22 cellular contexts compared by ENCODE assay signal in the genomic region with DNA sequence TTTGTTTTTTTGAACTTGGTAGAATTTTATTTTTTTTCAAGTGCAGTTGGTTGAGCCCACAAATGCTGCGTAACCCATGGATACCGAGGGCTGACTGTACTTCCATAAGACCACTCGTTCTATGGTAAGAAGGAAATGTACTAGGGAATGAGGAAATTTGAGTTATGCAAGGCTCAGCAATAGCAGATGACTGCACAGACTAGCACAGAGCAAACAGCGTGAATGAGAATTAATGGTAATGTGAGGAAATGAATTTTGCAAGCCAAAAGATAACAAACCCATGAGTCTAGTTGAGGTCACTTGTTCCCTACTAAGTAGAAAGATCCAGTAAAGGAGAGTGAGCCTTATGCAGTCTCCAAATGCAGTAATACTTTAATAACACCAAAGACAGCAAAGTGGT. TPM values are rescaled to one million over a fixed set of nuclear protein-coding genes. Genes with fewer than 3 reads are reported as not detected.
DNase-seq lines count a peak whose midpoint lies in the region; ATAC-seq and TF ChIP-seq lines count a peak whose summit lies in the region.
"Had no signal": no experiment of that assay in that cellular context is flagged by ENCODE, and none has a peak within 500 bp of the region (broad histone marks: within the 10 kb centered on the region; RNA-seq: fewer than 3 reads in every experiment).

No MANE protein-coding gene starts in this region.

- no peaks in the 10 kb centered on the region for H3K4me1 ChIP-seq in upper lobe of right lung
- H3K4me1 ChIP-seq: A549 had no signal

- intact Hi-C loops in upper lobe of right lung (cut with DNase I) = no loop called here

- no peaks in the 10 kb centered on the region for H3K27me3 ChIP-seq in upper lobe of right lung

- no peak for TF ChIP-seq CTCF in upper lobe of right lung (IDR thresholded peaks at IDR 0.05)

- no peak overlapping the region for H3K4me3 ChIP-seq in upper lobe of right lung
- H3K4me3 ChIP-seq: A549, GM23338 had no signal

- H3K27ac ChIP-seq in upper lobe of right lung = no peak overlapping the region
- H3K27ac ChIP-seq: A549 had no signal

- no peaks in the 10 kb centered on the region for H3K9me3 ChIP-seq in upper lobe of right lung
- H3K9me3 ChIP-seq: A549 had no signal

- DNase-seq in SKM-1 treated with dmso at 0.1 percent for 144 hours (lab: John Stamatoyannopoulos, UW; ENCODE audit: unreplicated experiment) = peak; percentile 1
- DNase-seq in SKM-1 (lab: John Stamatoyannopoulos, UW; ENCODE audit: unreplicated experiment) = no peak
- DNase-seq in amniotic epithelial cell (ENCODE audit: low read depth) = peak; percentile 84
- no peak for DNase-seq in upper lobe of right lung
- no peak for DNase-seq in SHP77 treated with DMSO at 0.1 percent for 48 hours (lab: John Stamatoyannopoulos, UW)
- DNase-seq: 8988T; ACHN; AML-193; C1 segment of cervical spinal cord; Calu3; CD4-positive, alpha-beta memory T cell; COR-L47; DMS53; DMS79 treated with DMSO at 0.1 percent for 48 hours; GF-D8; H9 had no signal

- no peaks in the 10 kb centered on the region for H3K36me3 ChIP-seq in upper lobe of right lung

- ATAC-seq in upper lobe of right lung (peak; percentile 62), GM21576 (IDR thresholded peaks at IDR 0.05; ENCODE audit: unreplicated experiment) (no peak)
- ATAC-seq: A549, GM23338, HCT116 had no signal

RNA-seq across cellular contexts. Expression of a gene that starts 17.4 kb away (rescaled TPM):
- total RNA-seq in upper lobe of right lung = 10.4 TPM

RNA-seq across cellular contexts. Expression of a gene that starts 50.3 kb away (rescaled TPM):
- not detected for total RNA-seq in upper lobe of right lung
- total RNA-seq: Calu3; CD4-positive, alpha-beta memory T cell; G401; H4 had no signal

Comparison
In these comparisons a context has a peak if more than half of its experiments do, and no peak if none do; other contexts are left out.
1. DNase-seq: peak in SKM-1 treated with dmso at 0.1 percent for 144 hours (single experiment) and amniotic epithelial cell (single experiment); none in SKM-1 (single experiment), upper lobe of right lung (single experiment) and SHP77 treated with DMSO at 0.1 percent for 48 hours (single experiment).